Comparison of ENCODE assay signal across 18 cellular contexts in genomic region chr16:11313493-11314308, GRCh38. TPM values are rescaled to one million over a fixed set of nuclear protein-coding genes. Genes with fewer than 3 reads are reported as not detected.
DNase-seq lines count a peak whose midpoint lies in the region; ATAC-seq, FAIRE-seq and TF ChIP-seq lines count a peak whose summit lies in the region.
"Had no signal": no experiment of that assay in that cellular context is flagged by ENCODE, and none has a peak within 500 bp of the region (broad histone marks: within the 10 kb centered on the region; RNA-seq: fewer than 3 reads in every experiment).

No MANE protein-coding gene starts in this region.

- H3K9me1 ChIP-seq in keratinocyte (ENCODE audit: control insufficient read depth, extremely low read depth, insufficient read depth, low read length), result no peaks in the 10 kb centered on the region

- no peaks in the 10 kb centered on the region for H3K36me3 Mint-ChIP-seq in CD4-positive, alpha-beta T cell (ENCODE audit: low read depth)
- H3K36me3 Mint-ChIP-seq: activated CD8-positive, alpha-beta memory T cell treated with anti-CD3 and anti-CD28 coated beads, Interleukin-2, amount 10 ng/mL, durations not matched to agents 7 days and 5 days had no signal

- FAIRE-seq in keratinocyte (lab: Jason Lieb, UNC) (no peak), pancreas (lab: Jason Lieb, UNC) (no peak)
- FAIRE-seq: G401.6, GM12878 had no signal

- POLR2A ChIA-PET in A673 (lab: Charles Lee; ENCODE audit: low non-redundant PET), result interaction anchor here (0.7 kb wide), 1 partner anchor 67 kb away, joined by 6 read pairs; no protein-coding TSS in a partner anchor
- POLR2A ChIA-PET in CD4-positive, alpha-beta T cell (lab: Charles Lee), result interaction anchor here (0.7 to 5.9 kb wide), 2 partner anchors 16 to 24 kb away, joined by 3 to 29 read pairs; no protein-coding TSS in a partner anchor

- intact Hi-C loops in A673 (cut with micrococcal nuclease; ENCODE audit: unreplicated experiment), result no loop called here
- intact Hi-C loops in CD4-positive, alpha-beta T cell (cut with DNase I, micrococcal nuclease), result no loop called here
- intact Hi-C loops in pancreas (cut with DNase I), result no loop called here

- peaks cover 39% of the 10 kb centered on the region for H3K4me1 Mint-ChIP-seq in CD4-positive, alpha-beta T cell (ENCODE audit: low read depth)

- H3K9me3 ChIP-seq in A673 (ENCODE audit: low read depth, low read length, poor library complexity, severe bottlenecking), result no peaks in the 10 kb centered on the region
- H3K9me3 ChIP-seq in CD4-positive, alpha-beta T cell (ENCODE audit: control insufficient read depth, low read length), result no peaks in the 10 kb centered on the region
- H3K9me3 ChIP-seq in RWPE2 (ENCODE audit: severe bottlenecking), result no peaks in the 10 kb centered on the region
- no peaks in the 10 kb centered on the region for H3K9me3 ChIP-seq in keratinocyte (ENCODE audit: control insufficient read depth, low read depth, low read length)
- H3K9me3 ChIP-seq in MG63, result no peaks in the 10 kb centered on the region
- no peaks in the 10 kb centered on the region for H3K9me3 ChIP-seq in pancreas
- H3K9me3 ChIP-seq: ascending aorta had no signal

- no peak overlapping the region for H2AFZ ChIP-seq in keratinocyte (ENCODE audit: control insufficient read depth, low read length)

- no peaks in the 10 kb centered on the region for H3K27me3 ChIP-seq in A673 (replicated peaks; ENCODE audit: insufficient read depth, low read depth, low read length, poor library complexity)
- no peaks in the 10 kb centered on the region for H3K27me3 ChIP-seq in CD4-positive, alpha-beta T cell (ENCODE audit: control insufficient read depth, insufficient read depth, low read length)
- H3K27me3 ChIP-seq in RWPE2 (ENCODE audit: insufficient read depth, poor library complexity, severe bottlenecking), result no peaks in the 10 kb centered on the region
- H3K27me3 ChIP-seq in keratinocyte (ENCODE audit: control insufficient read depth, extremely low read depth, insufficient read depth, low read length), result no peaks in the 10 kb centered on the region
- no peaks in the 10 kb centered on the region for H3K27me3 ChIP-seq in MG63
- H3K27me3 ChIP-seq in pancreas, result no peaks in the 10 kb centered on the region
- H3K27me3 ChIP-seq: ascending aorta had no signal

- peak overlapping the region; percentile 42 for H3K4me2 ChIP-seq in keratinocyte (ENCODE audit: control insufficient read depth, extremely low read depth, insufficient read depth, low read depth, low read length)

- peak overlapping the region; percentile 8 for H3K27ac ChIP-seq in A673 (ENCODE audit: low read depth, low read length, poor library complexity, severe bottlenecking)
- H3K27ac ChIP-seq in CD4-positive, alpha-beta T cell (ENCODE audit: low read depth, low read length), result no peak overlapping the region
- H3K27ac ChIP-seq in RWPE2 (ENCODE audit: poor library complexity, severe bottlenecking), result peak overlapping the region; percentile 31
- H3K27ac ChIP-seq in keratinocyte (ENCODE audit: control insufficient read depth, insufficient read depth, low read length), result no peak overlapping the region
- H3K27ac ChIP-seq in pancreas, result peak overlapping the region in 1 of 4 donors; percentile 45
- H3K27ac ChIP-seq: ascending aorta had no signal

- peak overlapping the region; percentile 20 for H3K4me3 Mint-ChIP-seq in CD4-positive, alpha-beta T cell

- no peak overlapping the region for H3K9ac ChIP-seq in keratinocyte (ENCODE audit: control insufficient read depth, extremely low read depth, insufficient read depth, low read length)

- dilution Hi-C loops in keratinocyte (cut with MboI; ENCODE audit: extremely low pct_ligation_motif_present, low sequenced_read_pairs), result no loop called here

- H4K20me1 ChIP-seq in keratinocyte (ENCODE audit: control insufficient read depth, extremely low read depth, insufficient read depth, low read length), result no peaks in the 10 kb centered on the region

- no peaks in the 10 kb centered on the region for H3K79me2 ChIP-seq in keratinocyte (ENCODE audit: control insufficient read depth, insufficient read depth, low read length)

- TF ChIP-seq CTCF in A673 (conservative IDR thresholded peaks at IDR 0.05; ENCODE audit: low read depth, low read length) (no peak), RWPE2 (IDR thresholded peaks at IDR 0.05; ENCODE audit: poor library complexity, severe bottlenecking) (no peak), keratinocyte (optimal IDR thresholded peaks at IDR 0.05 in 1 of 3, IDR thresholded peaks at IDR 0.05 in 1 of 3, conservative IDR thresholded peaks at IDR 0.05 in 1 of 3; ENCODE audit: extremely low read depth in 1 of 3, insufficient read depth in 2 of 3, low read length in 3 of 3) (no peak), pancreas (IDR thresholded peaks at IDR 0.05) (no peak)
- TF ChIP-seq CTCF in CD4-positive, alpha-beta T cell (IDR thresholded peaks at IDR 0.05), result no peak

- no peak for ATAC-seq in CD4-positive, alpha-beta T cell (ENCODE audit: poor library complexity)
- ATAC-seq in RWPE2 (ENCODE audit: low read depth), result no peak
- no peak for ATAC-seq in pancreas
- ATAC-seq: GM12878 had no signal

- peak overlapping the region; percentile 81 for H3K27ac Mint-ChIP-seq in CD4-positive, alpha-beta T cell

- no TSS peak for BruUV-seq in A673 (replicated peaks; lab: Mats Ljungman, UMichigan)

- H3K4me1 ChIP-seq in A673 (ENCODE audit: insufficient read depth, low read length, poor library complexity, severe bottlenecking) (peaks cover 11% of the 10 kb centered on the region), RWPE2 (ENCODE audit: insufficient read depth, poor library complexity, severe bottlenecking) (peaks cover 14% of the 10 kb centered on the region), keratinocyte (ENCODE audit: control insufficient read depth, extremely low read depth, insufficient read depth, low read length) (peaks cover 8% of the 10 kb centered on the region), pancreas (peaks cover 0 to 14% (median 6%) of the 10 kb centered on the region in 3 donors)
- H3K4me1 ChIP-seq: ascending aorta had no signal

- WGBS in pancreas, 2 donors, result 86 to 96% methylated on average over 9 of the region's 9 CpGs

- no peak overlapping the region for H3K4me3 ChIP-seq in A673 (ENCODE audit: low read depth, low read length, poor library complexity, severe bottlenecking)
- no peak overlapping the region for H3K4me3 ChIP-seq in RWPE2 (ENCODE audit: severe bottlenecking)
- no peak overlapping the region for H3K4me3 ChIP-seq in keratinocyte (ENCODE audit: control insufficient read depth in 2 of 3, extremely low read depth in 1 of 3, insufficient read depth in 2 of 3, low read depth in 1 of 3, low read length in 3 of 3)
- H3K4me3 ChIP-seq in MG63, result no peak overlapping the region
- H3K4me3 ChIP-seq in pancreas, result no peak overlapping the region
- H3K4me3 ChIP-seq: ascending aorta, GM12878 had no signal

- CTCF ChIA-PET in A673 (lab: Charles Lee), result interaction anchor here (1.0 kb wide), 1 partner anchor 43 kb away, joined by 4 read pairs; no protein-coding TSS in a partner anchor
- CTCF ChIA-PET in CD4-positive, alpha-beta T cell (lab: Charles Lee), result no interaction called here

- no peaks in the 10 kb centered on the region for H3K9me3 Mint-ChIP-seq in CD4-positive, alpha-beta T cell

- H3K27me3 Mint-ChIP-seq in CD4-positive, alpha-beta T cell, result no peaks in the 10 kb centered on the region
- H3K27me3 Mint-ChIP-seq: activated CD8-positive, alpha-beta memory T cell treated with anti-CD3 and anti-CD28 coated beads, Interleukin-2, amount 10 ng/mL, durations not matched to agents 7 days and 5 days had no signal

- DNase-seq in A673 (ENCODE audit: low spot score), result no peak
- no peak for DNase-seq in CD4-positive, alpha-beta T cell
- DNase-seq in RWPE2 (ENCODE audit: low spot score), result no peak
- DNase-seq in keratinocyte (ENCODE audit: low read depth, low spot score), result no peak
- DNase-seq in MG63, result no peak
- DNase-seq in pancreas, result no peak
- DNase-seq in HuH-7.5 (ENCODE audit: low spot score), result no peak
- DNase-seq: activated CD8-positive, alpha-beta memory T cell treated with anti-CD3 and anti-CD28 coated beads, Interleukin-2, amount 10 ng/mL, durations not matched to agents 7 days and 5 days; activated gamma-delta T cell; NCI-H2081; NCI-H510A treated with DMSO at 0.1 percent for 48 hours; stimulated activated CD4-positive, alpha-beta T cell treated with anti-CD3 and anti-CD28 coated beads, Interleukin-4, amount 100 ng/mL, for 1 hour had no signal

- H3K36me3 ChIP-seq in A673 (ENCODE audit: insufficient read depth, low read length, poor library complexity, severe bottlenecking) (no peaks in the 10 kb centered on the region), RWPE2 (ENCODE audit: low read depth) (no peaks in the 10 kb centered on the region), keratinocyte (ENCODE audit: control insufficient read depth in 2 of 2, extremely low read depth in 1 of 2, insufficient read depth in 2 of 2, low read length in 2 of 2) (no peaks in the 10 kb centered on the region), MG63 (no peaks in the 10 kb centered on the region), pancreas (no peaks in the 10 kb centered on the region)
- H3K36me3 ChIP-seq: ascending aorta had no signal

RNA-seq across cellular contexts. Expression of gene RMI2, which starts 31.6 kb away (rescaled TPM):
- total RNA-seq in A673 (2021) (28.5 and 38.4 TPM in 2 replicates), pancreas (1 to 10 TPM in 4 of 6 donors, under 1 TPM in 2; 0.35 to 3.2 (median 1.2) TPM)
- total RNA-seq in CD4-positive, alpha-beta T cell, result 1 to 10 TPM; 1.3 to 1.5 TPM
- polyA plus RNA-seq in keratinocyte (2.7 to 6.8 TPM (median 5.4 TPM) in 3 replicates), pancreas (1 to 10 TPM in 1 of 2 donors, under 1 TPM in 1; 0.65 to 1.5 TPM)
- polyA plus RNA-seq in keratinocyte (2011; ENCODE audit: low read depth), result 6.4 TPM
- polyA plus RNA-seq in keratinocyte (2011; cell fraction: cytosol; rRNA removed), result 3.8 and 7.7 TPM in 2 replicates
- 3.1 and 3.7 TPM in 2 replicates for polyA plus RNA-seq in keratinocyte (2011; cell fraction: nucleus; rRNA removed)
- polyA plus RNA-seq in keratinocyte (2012; ENCODE audit: low replicate concordance), result 4.5 and 9.0 TPM in 2 replicates
- polyA minus RNA-seq in keratinocyte, result 2.5 to 4.4 TPM (median 4.3 TPM) in 3 replicates
- polyA minus RNA-seq in keratinocyte (2011; cell fraction: cytosol; rRNA and poly(A)+ RNA removed), result 1.7 TPM
- 0.63 and 2.6 TPM in 2 replicates for polyA minus RNA-seq in keratinocyte (2011; cell fraction: nucleus; rRNA and poly(A)+ RNA removed)
- 25.8 and 27.4 TPM in 2 replicates for total RNA-seq in MG63 (2014; rRNA removed; shearing (Covaris generic); ENCODE audit: low replicate concordance)
- total RNA-seq: ascending aorta had no signal

RNA-seq across cellular contexts. Expression of gene PRM1, which starts 32.6 kb away (rescaled TPM):
- not detected in 2 replicates for total RNA-seq in A673 (2021)
- total RNA-seq in CD4-positive, alpha-beta T cell, result not detected
- not detected in 3 replicates for polyA plus RNA-seq in keratinocyte
- polyA plus RNA-seq in keratinocyte (2011; ENCODE audit: low read depth), result not detected
- not detected in 2 replicates for polyA plus RNA-seq in keratinocyte (2011; cell fraction: cytosol; rRNA removed)
- not detected in 2 replicates for polyA plus RNA-seq in keratinocyte (2011; cell fraction: nucleus; rRNA removed)
- not detected in 2 replicates for polyA plus RNA-seq in keratinocyte (2012; ENCODE audit: low replicate concordance)
- not detected in 3 replicates for polyA minus RNA-seq in keratinocyte
- polyA minus RNA-seq in keratinocyte (2011; cell fraction: cytosol; rRNA and poly(A)+ RNA removed), result not detected
- not detected in 2 replicates for polyA minus RNA-seq in keratinocyte (2011; cell fraction: nucleus; rRNA and poly(A)+ RNA removed)
- not detected in 2 replicates for total RNA-seq in MG63 (2014; rRNA removed; shearing (Covaris generic); ENCODE audit: low replicate concordance)
- total RNA-seq in pancreas, result not detected
- polyA plus RNA-seq in pancreas, result not detected
- total RNA-seq: activated CD8-positive, alpha-beta memory T cell treated with anti-CD3 and anti-CD28 coated beads, Interleukin-2, amount 10 ng/mL, durations not matched to agents 7 days and 5 days; ascending aorta; GM12878; left lobe of liver; osteocyte; subcutaneous adipose tissue had no signal

RNA-seq across cellular contexts. Expression of gene PRM2, which starts 37.4 kb away (rescaled TPM):
- total RNA-seq in A673 (2021) (not detected in 2 replicates), pancreas (not detected)
- not detected for total RNA-seq in CD4-positive, alpha-beta T cell
- polyA plus RNA-seq in keratinocyte (not detected in 3 replicates), pancreas (not detected)
- polyA plus RNA-seq in keratinocyte (2011; ENCODE audit: low read depth), result not detected
- not detected in 2 replicates for polyA plus RNA-seq in keratinocyte (2011; cell fraction: cytosol; rRNA removed)
- not detected in 2 replicates for polyA plus RNA-seq in keratinocyte (2011; cell fraction: nucleus; rRNA removed)
- polyA plus RNA-seq in keratinocyte (2012; ENCODE audit: low replicate concordance), result not detected in 2 replicates
- polyA minus RNA-seq in keratinocyte, result not detected in 3 replicates
- polyA minus RNA-seq in keratinocyte (2011; cell fraction: cytosol; rRNA and poly(A)+ RNA removed), result not detected
- not detected in 2 replicates for polyA minus RNA-seq in keratinocyte (2011; cell fraction: nucleus; rRNA and poly(A)+ RNA removed)
- not detected in 2 replicates for total RNA-seq in MG63 (2014; rRNA removed; shearing (Covaris generic); ENCODE audit: low replicate concordance)
- total RNA-seq: activated CD8-positive, alpha-beta memory T cell treated with anti-CD3 and anti-CD28 coated beads, Interleukin-2, amount 10 ng/mL, durations not matched to agents 7 days and 5 days; ascending aorta; GM12878; left lobe of liver; osteocyte; subcutaneous adipose tissue had no signal
- polyA plus RNA-seq: GM12878 had no signal

RNA-seq across cellular contexts. Expression of gene PRM3, which starts 40.3 kb away (rescaled TPM):
- not detected in 2 replicates for total RNA-seq in A673 (2021)
- total RNA-seq in CD4-positive, alpha-beta T cell, result not detected
- polyA plus RNA-seq in keratinocyte, result not detected in 3 replicates
- not detected for polyA plus RNA-seq in keratinocyte (2011; ENCODE audit: low read depth)
- not detected in 2 replicates for polyA plus RNA-seq in keratinocyte (2011; cell fraction: cytosol; rRNA removed)
- not detected in 2 replicates for polyA plus RNA-seq in keratinocyte (2011; cell fraction: nucleus; rRNA removed)
- not detected in 2 replicates for polyA plus RNA-seq in keratinocyte (2012; ENCODE audit: low replicate concordance)
- not detected in 3 replicates for polyA minus RNA-seq in keratinocyte
- polyA minus RNA-seq in keratinocyte (2011; cell fraction: cytosol; rRNA and poly(A)+ RNA removed), result not detected
- not detected in 2 replicates for polyA minus RNA-seq in keratinocyte (2011; cell fraction: nucleus; rRNA and poly(A)+ RNA removed)
- total RNA-seq in MG63 (2014; rRNA removed; shearing (Covaris generic); ENCODE audit: low replicate concordance), result not detected in 2 replicates
- total RNA-seq in pancreas, result not detected
- not detected for polyA plus RNA-seq in pancreas
- total RNA-seq: activated CD8-positive, alpha-beta memory T cell treated with anti-CD3 and anti-CD28 coated beads, Interleukin-2, amount 10 ng/mL, durations not matched to agents 7 days and 5 days; ascending aorta; GM12878; left lobe of liver; osteocyte; subcutaneous adipose tissue had no signal
- polyA plus RNA-seq: GM12878 had no signal

RNA-seq across cellular contexts. Expression of gene TNP2, which starts 44.6 kb away (rescaled TPM):
- total RNA-seq in A673 (2021) (not detected in 2 replicates), pancreas (not detected)
- total RNA-seq in CD4-positive, alpha-beta T cell, result not detected
- polyA plus RNA-seq in keratinocyte (not detected in 3 replicates), pancreas (not detected)
- not detected for polyA plus RNA-seq in keratinocyte (2011; ENCODE audit: low read depth)
- polyA plus RNA-seq in keratinocyte (2011; cell fraction: cytosol; rRNA removed), result not detected in 2 replicates
- polyA plus RNA-seq in keratinocyte (2011; cell fraction: nucleus; rRNA removed), result not detected in 2 replicates
- polyA plus RNA-seq in keratinocyte (2012; ENCODE audit: low replicate concordance), result not detected in 2 replicates
- polyA minus RNA-seq in keratinocyte, result not detected in 3 replicates
- not detected for polyA minus RNA-seq in keratinocyte (2011; cell fraction: cytosol; rRNA and poly(A)+ RNA removed)
- not detected in 2 replicates for polyA minus RNA-seq in keratinocyte (2011; cell fraction: nucleus; rRNA and poly(A)+ RNA removed)
- total RNA-seq in MG63 (2014; rRNA removed; shearing (Covaris generic); ENCODE audit: low replicate concordance), result not detected in 2 replicates
- total RNA-seq: activated CD8-positive, alpha-beta memory T cell treated with anti-CD3 and anti-CD28 coated beads, Interleukin-2, amount 10 ng/mL, durations not matched to agents 7 days and 5 days; ascending aorta; GM12878; left lobe of liver; osteocyte; subcutaneous adipose tissue had no signal
- polyA plus RNA-seq: GM12878 had no signal

Comparison
In these comparisons a context has a peak if more than half of its experiments do, and no peak if none do; other contexts are left out.
1. H3K27ac ChIP-seq: peak in A673 (single experiment) and RWPE2 (single experiment); none in CD4-positive, alpha-beta T cell (single experiment) and keratinocyte (single experiment).